In the genomic region with DNA sequence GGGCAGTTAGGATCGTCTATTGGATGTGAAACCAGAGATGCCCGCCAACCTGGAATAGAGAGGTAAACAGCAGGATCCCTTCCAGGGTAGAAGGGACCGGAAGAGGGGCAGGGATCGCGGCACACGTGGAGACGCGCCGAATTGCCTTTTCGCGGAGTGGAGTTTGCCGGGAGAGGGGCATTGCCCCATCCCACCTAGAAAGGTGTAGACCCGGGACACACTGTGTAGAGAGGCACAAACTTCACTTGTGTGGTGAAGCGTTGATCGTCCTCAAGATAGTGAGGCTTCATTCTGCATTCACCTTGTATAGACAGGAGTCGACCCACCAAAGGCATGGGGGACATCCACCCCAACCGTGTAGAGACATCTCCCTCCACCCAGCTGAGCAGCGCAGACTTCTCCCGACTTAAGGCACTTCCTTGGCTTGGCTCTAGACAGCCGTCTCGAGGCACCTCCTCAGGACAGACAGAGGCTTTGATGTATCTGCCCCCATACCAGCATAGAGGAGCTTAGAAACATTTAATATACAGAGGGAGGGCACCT, we compare ENCODE assay signal across 8 cellular contexts. TPM values are rescaled to one million over a fixed set of nuclear protein-coding genes. Genes with fewer than 3 reads are reported as not detected.
DNase-seq lines count a peak whose midpoint lies in the region; ATAC-seq, FAIRE-seq and TF ChIP-seq lines count a peak whose summit lies in the region.

No MANE protein-coding gene starts in this region.

- TF ChIP-seq EP300 in GM12878 (IDR thresholded peaks at IDR 0.05; ENCODE audit: borderline replicate concordance in 1 of 2, control insufficient read depth in 1 of 2, low read depth in 2 of 2, low read length in 2 of 2), result no peak

- H3K4me1 Mint-ChIP-seq in CD4-positive, alpha-beta memory T cell, result peaks cover 21 to 47% (median 32%) of the 10 kb centered on the region in 4 donors

- peak overlapping the region; percentile 73 for H3K27ac ChIP-seq in CD4-positive, alpha-beta memory T cell (ENCODE audit: low read depth, low read length)
- H3K27ac ChIP-seq in IMR-90 (ENCODE audit: insufficient read depth, low read length) (peak overlapping the region; percentile 95), GM12878 (ENCODE audit: control insufficient read depth, insufficient read depth) (peak overlapping the region; percentile 81), substantia nigra (ENCODE audit: low read depth, low read length, poor library complexity, severe bottlenecking) (peak overlapping the region; percentile 74)

- peaks cover 0 to 11% (median 4%) of the 10 kb centered on the region in 8 donors for H3K9me3 Mint-ChIP-seq in CD4-positive, alpha-beta memory T cell

- H3K27me3 Mint-ChIP-seq in CD4-positive, alpha-beta memory T cell, result no peaks in the 10 kb centered on the region

- H3K4me2 ChIP-seq in IMR-90 (ENCODE audit: low read depth, low read length) (peak overlapping the region; percentile 91), GM12878 (ENCODE audit: control insufficient read depth, insufficient read depth) (no peak overlapping the region; the same call in 1 of the 2 replicates)

- peak overlapping the region; percentile 91 to 99 (median 95) for H3K4me3 Mint-ChIP-seq in CD4-positive, alpha-beta memory T cell

- H3K9me1 ChIP-seq in IMR-90 (ENCODE audit: insufficient read depth, low read length), result no peaks in the 10 kb centered on the region

- peaks cover 7 to 22% of the 10 kb centered on the region in 2 donors for H3K36me3 Mint-ChIP-seq in CD4-positive, alpha-beta memory T cell

- BruUV-seq in IMR-90 (replicated peaks; lab: Mats Ljungman, UMichigan) (TSS peak; percentile 55), GM12878 (replicated peaks; lab: Mats Ljungman, UMichigan) (TSS peak; percentile 83)

- peaks cover 34% of the 10 kb centered on the region for H3K4me1 ChIP-seq in CD4-positive, alpha-beta memory T cell (ENCODE audit: insufficient read depth, low read length)
- H3K4me1 ChIP-seq in IMR-90 (ENCODE audit: control insufficient read depth, insufficient read depth, low read length), result peaks cover 2% of the 10 kb centered on the region
- H3K4me1 ChIP-seq in GM12878 (ENCODE audit: control insufficient read depth, insufficient read depth, low read length), result no peaks in the 10 kb centered on the region

- TF ChIP-seq POLR2A in IMR-90 (IDR thresholded peaks at IDR 0.05; ENCODE audit: low read depth, low read length) (no peak), GM12878 (IDR thresholded peaks at IDR 0.05; ENCODE audit: low read depth, low read length) (no peak)

- peak in 2 of 5 donors; percentile 1 to 42 for DNase-seq in CD4-positive, alpha-beta memory T cell
- DNase-seq in IMR-90, result no peak
- peak; percentile 1 for DNase-seq in GM12878 (ENCODE audit: low read depth, low spot score)
- DNase-seq in left lobe of liver (ENCODE audit: low spot score), result no peak
- peak in 7 of 49 donors; percentile 0 to 30 (median 5) for DNase-seq in substantia nigra (lab: John Stamatoyannopoulos, UW)
- DNase-seq in NCI-H2107 treated with DMSO at 0.1 percent for 48 hours (lab: John Stamatoyannopoulos, UW; ENCODE audit: unreplicated experiment), result no peak
- DNase-seq in NCI-H446 (lab: John Stamatoyannopoulos, UW), result no peak

- dilution Hi-C loops in IMR-90 (cut with HindIII; ENCODE audit: low sequenced_read_pairs, unreplicated experiment), result no loop called here

- TF ChIP-seq RAD21 in IMR-90 (IDR thresholded peaks at IDR 0.05; ENCODE audit: low read length) (no peak), GM12878 (IDR thresholded peaks at IDR 0.05; ENCODE audit: insufficient read depth, low read depth, low read length) (no peak)

- H4K91ac ChIP-seq in IMR-90 (ENCODE audit: insufficient read depth, low read depth, low read length), result peak overlapping the region; percentile 72

- H3K23ac ChIP-seq in IMR-90 (ENCODE audit: low read depth, low read length), result peak overlapping the region; percentile 92; the same call in 1 of the 2 replicates

- SMC1A ChIA-PET in GM12878 (lab: Charles Lee; ENCODE audit: uncharacterized antibody, unreplicated experiment), result interaction anchor here (1.2 kb wide), 1 partner anchor 110 kb away, joined by 3 read pairs; no protein-coding TSS in a partner anchor

- H3K18ac ChIP-seq in IMR-90 (ENCODE audit: low read depth, low read length), result peak overlapping the region; percentile 86

- peak overlapping the region; percentile 78 for H3K4ac ChIP-seq in IMR-90 (ENCODE audit: low read depth, low read length)

- FAIRE-seq in GM12878 (lab: Jason Lieb, UNC), result no peak

- H3K36me3 ChIP-seq in CD4-positive, alpha-beta memory T cell (ENCODE audit: insufficient read depth, low read length), result no peaks in the 10 kb centered on the region
- H3K36me3 ChIP-seq in IMR-90 (ENCODE audit: control insufficient read depth, insufficient read depth, low read length) (no peaks in the 10 kb centered on the region), GM12878 (ENCODE audit: control insufficient read depth in 2 of 2, insufficient read depth in 2 of 2, low read length in 1 of 2) (no peaks in the 10 kb centered on the region)

- 44% methylated on average over 5 of the region's 21 CpGs; no CpG with 5 or more reads in 1 of the 2 experiments for WGBS in IMR-90 (ENCODE audit: extremely low coverage in 2 of 2, insufficient read length in 1 of 2), 2 experiments
- WGBS in GM12878 (ENCODE audit: insufficient coverage, insufficient replicate concordance, low lambda C conversion rate, missing lambda C conversion rate), result 38% methylated on average over 21 of the region's 21 CpGs

- in situ Hi-C loops in IMR-90 (cut with MboI; ENCODE audit: low sequenced_read_pairs), result no loop called here
- in situ Hi-C loops in GM12878 (cut with MboI), result no loop called here

- no peaks in the 10 kb centered on the region for H3K9me3 ChIP-seq in CD4-positive, alpha-beta memory T cell (ENCODE audit: control insufficient read depth in 1 of 2, low read length in 2 of 2)
- H3K9me3 ChIP-seq in IMR-90 (ENCODE audit: control insufficient read depth, insufficient read depth, low read length), result 0 out of 2 replicates have a peak, but pooled peaks cover 2% of the 10 kb centered on the region
- peaks cover 4% of the 10 kb centered on the region; the same call in 2 of the 3 replicates for H3K9me3 ChIP-seq in GM12878 (replicated peaks; ENCODE audit: control insufficient read depth, insufficient read depth, low read length)

- peaks cover 0 to 31% of the 10 kb centered on the region in 2 experiments; a peak in 3 of 4 replicates for H3K79me1 ChIP-seq in IMR-90 (ENCODE audit: low read depth in 1 of 2, low read length in 2 of 2)

- no peak overlapping the region for H2BK15ac ChIP-seq in IMR-90 (ENCODE audit: low read depth, low read length)

- H4K5ac ChIP-seq in IMR-90 (ENCODE audit: low read depth, low read length), result peak overlapping the region; percentile 85

- no peak overlapping the region; the same call in 1 of the 2 replicates for H2BK120ac ChIP-seq in IMR-90 (ENCODE audit: low read depth, low read length)

- no peaks in the 10 kb centered on the region for H3K27me3 ChIP-seq in CD4-positive, alpha-beta memory T cell (ENCODE audit: insufficient read depth, low read length)
- no peaks in the 10 kb centered on the region for H3K27me3 ChIP-seq in IMR-90 (ENCODE audit: control insufficient read depth, insufficient read depth, low read length)
- no peaks in the 10 kb centered on the region for H3K27me3 ChIP-seq in GM12878 (replicated peaks in 1 of 2; ENCODE audit: control insufficient read depth in 2 of 2, insufficient read depth in 2 of 2, low read length in 1 of 2)

- H2BK5ac ChIP-seq in IMR-90 (ENCODE audit: low read depth, low read length, poor library complexity, severe bottlenecking), result peak overlapping the region; percentile 74

- RAD21 ChIA-PET in GM12878 (lab: Charles Lee; ENCODE audit: unreplicated experiment), result interaction anchor here (0.9 to 2.5 kb wide), 2 partner anchors 109 to 348 kb away, joined by 3 to 11 read pairs; no protein-coding TSS in a partner anchor

- peak overlapping the region; percentile 58 for H3K56ac ChIP-seq in IMR-90 (ENCODE audit: extremely low read depth, insufficient read depth, low read length)

- H2AK9ac ChIP-seq in IMR-90 (replicated peaks; ENCODE audit: low read depth, low read length, poor library complexity), result peak overlapping the region; percentile 95

- TF ChIP-seq CTCF in IMR-90 (conservative IDR thresholded peaks at IDR 0.05; ENCODE audit: low read depth, low read length) (no peak), GM12878 (IDR thresholded peaks at IDR 0.05 in 2 of 3, conservative IDR thresholded peaks at IDR 0.05 in 1 of 3; ENCODE audit: control insufficient read depth in 2 of 3, extremely low read depth in 1 of 3, insufficient read depth in 1 of 3, low read depth in 3 of 3, low read length in 3 of 3) (no peak)

- intact Hi-C loops in CD4-positive, alpha-beta memory T cell (cut with micrococcal nuclease), result loop anchor here (1.0 to 5.0 kb wide), 5 partner anchors 90 to 486 kb away; a partner anchor contains a TSS
- intact Hi-C loops in IMR-90 (cut with micrococcal nuclease), result loop anchor here (1.0 kb wide), 1 partner anchor 38 kb away; no protein-coding TSS in a partner anchor
- intact Hi-C loops in GM12878 (cut with micrococcal nuclease; ENCODE audit: unreplicated experiment), result no loop called here

- peak overlapping the region; percentile 90 to 97 (median 94) for H3K27ac Mint-ChIP-seq in CD4-positive, alpha-beta memory T cell

- peaks cover 27% of the 10 kb centered on the region for H3K79me2 ChIP-seq in GM12878 (ENCODE audit: control insufficient read depth, insufficient read depth, low read length)

- peak overlapping the region; percentile 55 to 97 for H4K8ac ChIP-seq in IMR-90 (ENCODE audit: low read depth in 2 of 2, low read length in 2 of 2)

- H2AFZ ChIP-seq in IMR-90 (replicated peaks; ENCODE audit: low read length, poor library complexity) (peak overlapping the region; percentile 85), GM12878 (ENCODE audit: control insufficient read depth, low read depth, low read length) (peak overlapping the region; percentile 72)

- peak overlapping the region; percentile 88 to 97 for H3K4me3 ChIP-seq in CD4-positive, alpha-beta memory T cell (ENCODE audit: low read length in 2 of 2)
- H3K4me3 ChIP-seq in IMR-90 (ENCODE audit: insufficient read depth, low read depth, low read length) (peak overlapping the region; percentile 98), GM12878 (peak overlapping the region; percentile 84)

- H4K20me1 ChIP-seq in IMR-90 (ENCODE audit: insufficient read depth, low read length), result no peaks in the 10 kb centered on the region
- H4K20me1 ChIP-seq in GM12878 (ENCODE audit: control insufficient read depth, insufficient read depth), result no peaks in the 10 kb centered on the region

- peak; percentile 21 for ATAC-seq in GM19467 (IDR thresholded peaks at IDR 0.05; ENCODE audit: unreplicated experiment)
- peak; percentile 22 for ATAC-seq in IMR-90 (ENCODE audit: low read depth)
- ATAC-seq in GM12878, result peak; percentile 42
- ATAC-seq in left lobe of liver, result peak; percentile 60

- no peak overlapping the region for H2BK20ac ChIP-seq in IMR-90 (ENCODE audit: low read depth, low read length)

- H2AK5ac ChIP-seq in IMR-90 (ENCODE audit: low read depth, low read length), result peak overlapping the region; percentile 90

- POLR2A ChIA-PET in CD4-positive, alpha-beta memory T cell (lab: Charles Lee; ENCODE audit: partially characterized antibody), result interaction anchor here (1.0 to 4.1 kb wide), 10 partner anchors 90 to 847 kb away, joined by 3 to 44 read pairs (median 6); a partner anchor contains a TSS
- POLR2A ChIA-PET in IMR-90 (lab: Charles Lee; ENCODE audit: unreplicated experiment) (no interaction called here), GM12878 (lab: Charles Lee) (interaction anchor here (1.2 kb wide), 1 partner anchor 469 kb away, joined by 4 read pairs; a partner anchor contains a TSS)

- H3K9ac ChIP-seq in IMR-90 (ENCODE audit: low read depth, low read length) (peak overlapping the region; percentile 92), GM12878 (ENCODE audit: control insufficient read depth, insufficient read depth, low read length) (peak overlapping the region; percentile 91)

- CTCF ChIA-PET in CD4-positive, alpha-beta memory T cell (lab: Charles Lee; ENCODE audit: partially characterized antibody), result interaction anchor here (1.5 kb wide), 1 partner anchor 90 kb away, joined by 3 read pairs; a partner anchor contains a TSS
- CTCF ChIA-PET in IMR-90 (lab: Yijun Ruan, JAX), result no interaction called here
- CTCF ChIA-PET in GM12878 (lab: Yijun Ruan, JAX), result no interaction called here

- H3K14ac ChIP-seq in IMR-90 (replicated peaks; ENCODE audit: low read depth, low read length), result peak overlapping the region; percentile 94

RNA-seq across cellular contexts. Expression of a gene that starts 0.4 kb away (rescaled TPM):
- 10 to 100 TPM; 41.7 to 45.1 TPM for total RNA-seq in CD4-positive, alpha-beta memory T cell
- 10 to 100 TPM; 22.8 to 34.7 TPM for polyA plus RNA-seq in CD4-positive, alpha-beta memory T cell
- total RNA-seq in IMR-90 (2012; rRNA removed) (47.2 and 48.8 TPM in 2 replicates), GM12878 (2014; rRNA removed) (36.7 and 37.2 TPM in 2 replicates), GM12878 (2014; rRNA removed; fragmentation: Illumina TruSeq; extraction: Trizol) (41.7 and 42.7 TPM in 2 replicates), GM12878 (2021) (53.4 and 57.9 TPM in 2 replicates), left lobe of liver (8.8 TPM)
- polyA plus RNA-seq in IMR-90 (2012; rRNA removed) (15.4 and 16.5 TPM in 2 replicates), GM12878 (2011; rRNA removed) (21.3 and 28.1 TPM in 2 replicates), GM12878 (2014; fragmentation: Illumina TruSeq; extraction: Trizol) (18.8 and 24.9 TPM in 2 replicates), GM12878 (2014; fragmentation: Nextera tagmentation; extraction: Ambion mirVana) (10 to 100 TPM in 1 of 2 experiments, 1 to 10 TPM in 1; 5.8 to 14.7 TPM), GM12878 (2014; rRNA removed) (27.4 and 28.6 TPM in 2 replicates), GM12878 (2016; fragmentation: Nextera tagmentation; extraction: Ambion mirVana) (10 to 100 TPM; 29.5 to 31.4 TPM)
- polyA plus RNA-seq in IMR-90 (2012; cell fraction: cytosol; rRNA removed), result 9.5 and 11.9 TPM in 2 replicates
- polyA plus RNA-seq in IMR-90 (2012; cell fraction: nucleus; rRNA removed; ENCODE audit: low replicate concordance), result 12.3 and 18.2 TPM in 2 replicates
- total RNA-seq in GM12878 (2013; cell fraction: nucleolus; rRNA removed), result 41.7 and 44.7 TPM in 2 replicates
- polyA plus RNA-seq in GM12878 (2011; ENCODE audit: low read depth), result 13.4 TPM
- polyA plus RNA-seq in GM12878 (2011; cell fraction: cytosol; rRNA removed), result 25.0 and 26.9 TPM in 2 replicates
- 21.9 and 29.2 TPM in 2 replicates for polyA plus RNA-seq in GM12878 (2011; cell fraction: nucleus; rRNA removed)
- polyA plus RNA-seq in GM12878 (2012), result 10.7 and 14.8 TPM in 2 replicates
- polyA minus RNA-seq in GM12878 (2011; rRNA and poly(A)+ RNA removed), result 45.2 and 50.7 TPM in 2 replicates
- polyA minus RNA-seq in GM12878 (2011; cell fraction: cytosol; rRNA and poly(A)+ RNA removed), result 21.5 and 30.7 TPM in 2 replicates
- 11.7 and 19.0 TPM in 2 replicates for polyA minus RNA-seq in GM12878 (2011; cell fraction: nucleus; rRNA and poly(A)+ RNA removed)

RNA-seq across cellular contexts. Expression of a gene that starts 34.4 kb away (rescaled TPM):
- total RNA-seq in CD4-positive, alpha-beta memory T cell, result under 1 TPM in 1 of 2 experiments, not detected in 1; 0.11 TPM
- polyA plus RNA-seq in CD4-positive, alpha-beta memory T cell, result 1 to 10 TPM in 1 of 2 donors, under 1 TPM in 1; 0.80 to 1.2 TPM
- total RNA-seq in IMR-90 (2012; rRNA removed), result 2.0 and 2.5 TPM in 2 replicates
- 11.7 and 12.3 TPM in 2 replicates for polyA plus RNA-seq in IMR-90 (2012; rRNA removed)
- polyA plus RNA-seq in IMR-90 (2012; cell fraction: cytosol; rRNA removed), result 8.4 and 12.6 TPM in 2 replicates
- polyA plus RNA-seq in IMR-90 (2012; cell fraction: nucleus; rRNA removed; ENCODE audit: low replicate concordance), result 13.7 and 21.9 TPM in 2 replicates
- total RNA-seq in GM12878 (2013; cell fraction: nucleolus; rRNA removed), result not detected in 2 replicates
- total RNA-seq in GM12878 (2014; rRNA removed), result 0.05 TPM in 1 of 2 replicates, not detected in the other
- not detected in 2 replicates for total RNA-seq in GM12878 (2014; rRNA removed; fragmentation: Illumina TruSeq; extraction: Trizol)
- 0.05 and 0.08 TPM in 2 replicates for total RNA-seq in GM12878 (2021)
- 0.08 TPM for polyA plus RNA-seq in GM12878 (2011; ENCODE audit: low read depth)
- not detected in 2 replicates for polyA plus RNA-seq in GM12878 (2011; rRNA removed)
- polyA plus RNA-seq in GM12878 (2011; cell fraction: cytosol; rRNA removed), result 0.02 TPM in 1 of 2 replicates, not detected in the other
- polyA plus RNA-seq in GM12878 (2011; cell fraction: nucleus; rRNA removed), result 0.07 TPM in 1 of 2 replicates, not detected in the other
- 0.38 and 0.66 TPM in 2 replicates for polyA plus RNA-seq in GM12878 (2012)
- polyA plus RNA-seq in GM12878 (2014; fragmentation: Illumina TruSeq; extraction: Trizol), result not detected in 2 replicates
- not detected for polyA plus RNA-seq in GM12878 (2014; fragmentation: Nextera tagmentation; extraction: Ambion mirVana)
- polyA plus RNA-seq in GM12878 (2014; rRNA removed), result 0.01 TPM in 1 of 2 replicates, not detected in the other
- polyA plus RNA-seq in GM12878 (2016; fragmentation: Nextera tagmentation; extraction: Ambion mirVana), result under 1 TPM; 0.45 to 0.50 TPM
- polyA minus RNA-seq in GM12878 (2011; rRNA and poly(A)+ RNA removed), result not detected in 2 replicates
- not detected in 2 replicates for polyA minus RNA-seq in GM12878 (2011; cell fraction: cytosol; rRNA and poly(A)+ RNA removed)
- polyA minus RNA-seq in GM12878 (2011; cell fraction: nucleus; rRNA and poly(A)+ RNA removed), result not detected in 2 replicates
- 1.1 TPM for total RNA-seq in left lobe of liver
